14 cellular contexts compared by ENCODE assay signal in the genomic region with DNA sequence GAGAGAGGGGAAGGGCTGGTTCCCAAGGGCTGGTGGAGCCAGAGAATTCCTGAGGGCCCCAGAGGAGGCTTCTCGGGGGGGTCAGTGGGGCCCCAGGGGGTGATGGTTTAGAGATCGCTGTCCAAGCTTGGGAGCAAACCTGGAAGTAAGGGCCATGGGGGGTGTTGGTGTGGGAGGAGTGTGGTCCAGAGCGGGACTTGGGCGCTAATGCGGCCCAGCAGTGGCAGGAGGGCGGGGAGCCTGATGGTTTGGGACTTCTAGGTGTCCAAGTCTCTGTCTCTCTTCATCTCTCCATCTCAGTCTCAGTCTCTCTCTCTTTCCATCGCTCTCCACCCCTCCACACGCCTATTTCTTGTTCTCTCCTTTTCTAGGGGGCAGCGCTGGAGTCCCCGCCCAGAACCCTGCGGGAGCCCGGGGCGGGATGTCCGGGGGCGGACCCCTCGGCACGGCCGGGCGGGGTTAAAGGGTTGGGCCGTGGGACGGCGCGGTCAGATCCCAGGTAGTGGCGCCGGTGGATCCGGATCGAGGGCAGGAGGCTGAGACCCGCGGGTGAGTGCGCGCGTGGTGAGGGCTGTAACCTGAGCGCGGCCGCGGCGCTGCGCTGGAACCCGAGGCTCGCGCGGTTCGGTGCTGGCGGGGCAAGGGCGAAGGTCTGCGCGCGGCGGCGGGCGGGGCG. TPM values are rescaled to one million over a fixed set of nuclear protein-coding genes. Genes with fewer than 3 reads are reported as not detected.
DNase-seq lines count a peak whose midpoint lies in the region; ATAC-seq and TF ChIP-seq lines count a peak whose summit lies in the region.
"Had no signal": no experiment of that assay in that cellular context is flagged by ENCODE, and none has a peak within 500 bp of the region (broad histone marks: within the 10 kb centered on the region; RNA-seq: fewer than 3 reads in every experiment).

A gene (plus strand): TSS at position 491 of the 676 bp plus-strand sequence. CDS start 16,812 bp downstream, outside the sequence.

- H3K36me3 ChIP-seq in thymus (ENCODE audit: control insufficient read depth, insufficient read depth) = no peaks in the 10 kb centered on the region
- H3K36me3 ChIP-seq: gastrocnemius medialis had no signal

- no peak for TF ChIP-seq POLR2A in GM18505 (IDR thresholded peaks at IDR 0.05; ENCODE audit: borderline replicate concordance, extremely low read depth, insufficient read depth, insufficient read length)

- H3K9me3 Mint-ChIP-seq in activated T-cell treated with anti-CD3 and anti-CD28 coated beads, Interleukin-2, amount 50 U/mL, for 72 hours = no peaks in the 10 kb centered on the region

- peaks cover 14% of the 10 kb centered on the region for H3K4me1 Mint-ChIP-seq in activated T-cell treated with anti-CD3 and anti-CD28 coated beads, Interleukin-2, amount 50 U/mL, for 72 hours (ENCODE audit: low read depth)
- H3K4me1 Mint-ChIP-seq: brain, neural crest cell had no signal

- peak; percentile 60 to 78 for ATAC-seq in activated T-cell treated with anti-CD3 and anti-CD28 coated beads, Interleukin-2, amount 50 U/mL, for 72 hours (replicated peaks in 1 of 2)
- no peak for ATAC-seq in GM18505 (IDR thresholded peaks at IDR 0.05; ENCODE audit: unreplicated experiment)
- ATAC-seq: gastrocnemius medialis had no signal

- WGBS in thymus = 8% methylated on average over 52 of the region's 52 CpGs

- peak within 1 kb of the TSS; percentile 20 for H3K4me3 ChIP-seq in thymus (ENCODE audit: low read length)
- H3K4me3 ChIP-seq: GM23248 had no signal

- peaks cover 0 to 2% of the 10 kb centered on the region in 2 donors for H3K36me3 Mint-ChIP-seq in activated T-cell treated with anti-CD3 and anti-CD28 coated beads, Interleukin-2, amount 50 U/mL, for 72 hours (ENCODE audit: insufficient read depth in 2 of 2)
- H3K36me3 Mint-ChIP-seq: brain had no signal

- H3K9me3 ChIP-seq in thymus (ENCODE audit: control insufficient read depth) = no peaks in the 10 kb centered on the region
- H3K9me3 ChIP-seq: gastrocnemius medialis had no signal

- no peaks in the 10 kb centered on the region for H3K4me1 ChIP-seq in thymus (ENCODE audit: control insufficient read depth, insufficient read depth, low read length)
- H3K4me1 ChIP-seq: gastrocnemius medialis had no signal

- H3K27ac Mint-ChIP-seq in activated T-cell treated with anti-CD3 and anti-CD28 coated beads, Interleukin-2, amount 50 U/mL, for 72 hours = no peak within 1 kb of the TSS
- H3K27ac Mint-ChIP-seq: brain had no signal

- H3K27me3 ChIP-seq in thymus (ENCODE audit: control insufficient read depth, insufficient read depth) = peaks cover 21% of the 10 kb centered on the region

- no peak within 1 kb of the TSS for H3K27ac ChIP-seq in thymus (ENCODE audit: low read depth)
- H3K27ac ChIP-seq: gastrocnemius medialis, GM23248 had no signal

- DNase-seq in activated gamma-delta T cell treated with Interleukin-2 at 50 U/mL for 16 hours (peak; percentile 7), activated gamma-delta T cell (lab: John Stamatoyannopoulos, UW) (no peak), left kidney (ENCODE audit: low read depth, low spot score) (peak; percentile 50), occipital lobe (lab: John Stamatoyannopoulos, UW) (no peak), COLO668 (lab: John Stamatoyannopoulos, UW; ENCODE audit: unreplicated experiment) (no peak)
- DNase-seq in activated T-cell treated with anti-CD3 and anti-CD28 coated beads, Interleukin-2, amount 50 U/mL, for 72 hours = peak; percentile 33 to 34
- DNase-seq: AML-193, gastrocnemius medialis, GM23248, NCI-H2227 treated with DMSO at 0.1 percent for 48 hours had no signal

- peak within 1 kb of the TSS; percentile 87 to 89 for H3K4me3 Mint-ChIP-seq in activated T-cell treated with anti-CD3 and anti-CD28 coated beads, Interleukin-2, amount 50 U/mL, for 72 hours
- H3K4me3 Mint-ChIP-seq: brain, neural crest cell had no signal

- H3K27me3 Mint-ChIP-seq in activated T-cell treated with anti-CD3 and anti-CD28 coated beads, Interleukin-2, amount 50 U/mL, for 72 hours (ENCODE audit: low read depth) = peaks cover 27% of the 10 kb centered on the region

RNA-seq across cellular contexts. Expression of the gene that starts here (rescaled TPM):
- 1 to 10 TPM in 1 of 2 donors, under 1 TPM in 1; 0.84 to 1.2 TPM for total RNA-seq in activated T-cell treated with anti-CD3 and anti-CD28 coated beads, Interleukin-2, amount 50 U/mL, for 72 hours
- polyA plus RNA-seq in thymus = 0.64 TPM
- not detected for total RNA-seq in occipital lobe
- total RNA-seq: GM23248, neural crest cell had no signal
- polyA plus RNA-seq: GM23248 had no signal

Comparison
In these comparisons a context has a peak if more than half of its experiments do, and no peak if none do; other contexts are left out.
1. DNase-seq: peak in activated gamma-delta T cell treated with Interleukin-2 at 50 U/mL for 16 hours (single experiment), activated T-cell treated with anti-CD3 and anti-CD28 coated beads, Interleukin-2, amount 50 U/mL, for 72 hours (2 of 2) and left kidney (single experiment); none in activated gamma-delta T cell (single experiment), occipital lobe (single experiment) and COLO668 (single experiment).